8 cellular contexts compared by ENCODE assay signal in genomic region chr2:18387479-18388206, GRCh38.
DNase-seq lines count a peak whose midpoint lies in the region; ATAC-seq and TF ChIP-seq lines count a peak whose summit lies in the region.

No MANE protein-coding gene starts in this region.

- no peaks in the 10 kb centered on the region for H4K20me1 ChIP-seq in hepatocyte (ENCODE audit: insufficient read depth, poor library complexity, severe bottlenecking)

- H2AFZ ChIP-seq in hepatocyte: no peak overlapping the region

- no peak overlapping the region for H3K4me2 ChIP-seq in hepatocyte

- no peak for TF ChIP-seq POLR2A in NB4 (IDR thresholded peaks at IDR 0.05; ENCODE audit: extremely low read depth, insufficient read length)
- TF ChIP-seq POLR2A in gastrocnemius medialis (IDR thresholded peaks at IDR 0.05): no peak

- intact Hi-C loops in ascending aorta (cut with DNase I) (loop anchor here (5.0 to 10.0 kb wide), 3 partner anchors 135 to 1477 kb away; no protein-coding TSS in a partner anchor), gastrocnemius medialis (cut with DNase I; ENCODE audit: low total_unique reads) (loop anchor here (2.0 to 5.0 kb wide), 2 partner anchors 977 to 1475 kb away; no protein-coding TSS in a partner anchor)

- H3K36me3 ChIP-seq in ascending aorta (no peaks in the 10 kb centered on the region), hepatocyte (replicated peaks; ENCODE audit: insufficient read depth, low read depth) (no peaks in the 10 kb centered on the region), gastrocnemius medialis (no peaks in the 10 kb centered on the region)

- H3K4me1 ChIP-seq in ascending aorta: peaks cover 0 to 3% of the 10 kb centered on the region in 2 donors
- no peaks in the 10 kb centered on the region for H3K4me1 ChIP-seq in hepatocyte (ENCODE audit: insufficient read depth)
- H3K4me1 ChIP-seq in gastrocnemius medialis: no peaks in the 10 kb centered on the region

- no peak overlapping the region for H3K4me3 ChIP-seq in NB4 (ENCODE audit: low read depth, low read length)
- no peak overlapping the region for H3K4me3 ChIP-seq in ascending aorta
- H3K4me3 ChIP-seq in hepatocyte: no peak overlapping the region
- H3K4me3 ChIP-seq in gastrocnemius medialis: no peak overlapping the region

- H3K27ac ChIP-seq in ascending aorta: peak overlapping the region; percentile 44 to 46
- H3K27ac ChIP-seq in hepatocyte: no peak overlapping the region
- no peak overlapping the region for H3K27ac ChIP-seq in gastrocnemius medialis

- H3K79me2 ChIP-seq in hepatocyte: no peaks in the 10 kb centered on the region

- H3K9me3 ChIP-seq in ascending aorta: no peaks in the 10 kb centered on the region
- no peaks in the 10 kb centered on the region for H3K9me3 ChIP-seq in hepatocyte (ENCODE audit: low read depth)
- H3K9me3 ChIP-seq in gastrocnemius medialis: no peaks in the 10 kb centered on the region

- ATAC-seq in HG02610 (IDR thresholded peaks at IDR 0.05; ENCODE audit: unreplicated experiment): peak; percentile 77
- peak; percentile 93 to 94 for ATAC-seq in gastrocnemius medialis

- in situ Hi-C loops in gastrocnemius medialis (cut with MboI; ENCODE audit: low sequenced_read_pairs in 4 of 4): loop anchor here (25.0 kb wide), 3 partner anchors 550 to 1475 kb away; partner anchors contain the start of gene OSR1 (in 2 of the 4)

- DNase-seq in DMS79 treated with DMSO at 0.1 percent for 48 hours (lab: John Stamatoyannopoulos, UW) (peak; percentile 41), DMS79 (lab: John Stamatoyannopoulos, UW) (no peak), NB4 (ENCODE audit: low read depth) (peak; percentile 72), SW480 (ENCODE audit: low spot score) (peak; percentile 83), ascending aorta (ENCODE audit: low spot score in 2 of 2) (peak in 1 of 2 donors; percentile 92), hepatocyte (ENCODE audit: low spot score) (peak; percentile 87), gastrocnemius medialis (peak; percentile 44 to 61)

- TF ChIP-seq CTCF in NB4 (IDR thresholded peaks at IDR 0.05; ENCODE audit: low read depth, low read length) (peak; percentile 98), ascending aorta (IDR thresholded peaks at IDR 0.05) (peak; percentile 66 to 90 (median 89)), hepatocyte (IDR thresholded peaks at IDR 0.05; ENCODE audit: poor library complexity) (peak; percentile 84), gastrocnemius medialis (IDR thresholded peaks at IDR 0.05 in 4 of 5, conservative IDR thresholded peaks at IDR 0.05 in 1 of 5) (peak; percentile 72 to 94 (median 87))

- 45% methylated on average over 15 of the region's 15 CpGs for WGBS in hepatocyte (ENCODE audit: low lambda C conversion rate, missing lambda C conversion rate)

- H3K27me3 ChIP-seq in ascending aorta (no peaks in the 10 kb centered on the region), hepatocyte (no peaks in the 10 kb centered on the region), gastrocnemius medialis (no peaks in the 10 kb centered on the region)

- H3K9me2 ChIP-seq in hepatocyte (replicated peaks; ENCODE audit: insufficient read depth): no peaks in the 10 kb centered on the region

Comparison
In these comparisons a context has a peak if more than half of its experiments do, and no peak if none do; other contexts are left out.
1. H3K27ac ChIP-seq: peak in ascending aorta (2 of 2); none in hepatocyte (single experiment) and gastrocnemius medialis (0 of 4).
2. Peak in every context shown above with its lines, with median percentiles within 50 percentile points of each other: CTCF ChIP-seq.